Comparison of ENCODE assay signal across 8 cellular contexts in the genomic region with DNA sequence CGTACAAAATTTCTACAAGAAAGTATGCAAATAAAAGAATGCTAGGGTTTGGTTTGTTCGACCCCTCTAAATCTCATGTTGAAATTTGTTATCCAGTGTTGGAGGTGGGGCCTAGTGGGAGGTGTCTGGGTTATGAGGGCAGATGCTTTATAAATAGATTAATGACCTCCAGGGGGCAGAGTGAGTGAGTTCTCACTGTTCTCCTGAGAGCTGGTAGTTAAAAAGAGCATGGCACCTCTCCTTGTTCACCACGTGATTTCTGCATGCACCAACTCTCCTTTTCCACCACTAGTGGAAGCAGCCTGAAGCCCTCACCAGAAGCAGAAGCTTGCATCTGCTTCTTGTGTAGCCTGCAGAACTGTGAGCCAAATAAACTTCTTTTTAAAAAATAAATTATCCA. TPM values are rescaled to one million over a fixed set of nuclear protein-coding genes. Genes with fewer than 3 reads are reported as not detected.
A peak's percentile ranks its signal among the peaks of the same experiment; 100 is the strongest.
DNase-seq lines count a peak whose midpoint lies in the region; ATAC-seq and TF ChIP-seq lines count a peak whose summit lies in the region.

No MANE protein-coding gene starts in this region.

- TF ChIP-seq CTCF in fibroblast of villous mesenchyme (IDR thresholded peaks at IDR 0.05; ENCODE audit: insufficient read depth, low read depth, low read length), result peak; percentile 36

- ATAC-seq in GM19463 (IDR thresholded peaks at IDR 0.05; ENCODE audit: unreplicated experiment) (peak; percentile 52), HG03432 (IDR thresholded peaks at IDR 0.05; ENCODE audit: unreplicated experiment) (peak; percentile 77), sciatic nerve (no peak)

- peak; percentile 32 for DNase-seq in EH (ENCODE audit: low read depth)
- peak; percentile 14 for DNase-seq in OCI-M1 (lab: John Stamatoyannopoulos, UW)
- peak; percentile 26 for DNase-seq in fibroblast of villous mesenchyme (ENCODE audit: low read depth)
- DNase-seq in NCI-H187 (lab: John Stamatoyannopoulos, UW), result no peak
- DNase-seq in sciatic nerve (ENCODE audit: low spot score), result no peak
- DNase-seq in nucleus accumbens (lab: John Stamatoyannopoulos, UW), result no peak

- intact Hi-C loops in sciatic nerve (cut with DNase I), result no loop called here

- H3K4me3 ChIP-seq in fibroblast of villous mesenchyme (ENCODE audit: low read depth, low read length), result no peak overlapping the region

RNA-seq across cellular contexts. Expression of a gene that starts 50.4 kb away (rescaled TPM):
- not detected in 2 replicates for total RNA-seq in fibroblast of villous mesenchyme
- not detected for total RNA-seq in sciatic nerve

Comparison
In these comparisons a context has a peak if more than half of its experiments do, and no peak if none do; other contexts are left out.
1. DNase-seq: peak in EH (single experiment), OCI-M1 (single experiment) and fibroblast of villous mesenchyme (single experiment); none in NCI-H187 (0 of 2), sciatic nerve (single experiment) and nucleus accumbens (0 of 56).